ENCODE assay signal across 9 cellular contexts in genomic region chr13:43786472-43786765, GRCh38. TPM values are rescaled to one million over a fixed set of nuclear protein-coding genes. Genes with fewer than 3 reads are reported as not detected.
A peak's percentile ranks its signal among the peaks of the same experiment; 100 is the strongest.
DNase-seq lines count a peak whose midpoint lies in the region; ATAC-seq and TF ChIP-seq lines count a peak whose summit lies in the region.
"Had no signal": no experiment of that assay in that cellular context is flagged by ENCODE, and none has a peak within 500 bp of the region (broad histone marks: within the 10 kb centered on the region; RNA-seq: fewer than 3 reads in every experiment).

No MANE protein-coding gene starts in this region.

- H3K4me3 ChIP-seq in ACC112 (ENCODE audit: low read depth, low read length) (peak overlapping the region; percentile 80), HL-60 (replicated peaks; ENCODE audit: insufficient read depth, low read length) (peak overlapping the region; percentile 50), colonic mucosa (peak overlapping the region; percentile 50)

- H3K4me1 ChIP-seq in ACC112 (ENCODE audit: control insufficient read depth, insufficient read depth, low read length, unreplicated experiment) (peaks cover 20% of the 10 kb centered on the region), colonic mucosa (peaks cover 3% of the 10 kb centered on the region)

- H3K27me3 Mint-ChIP-seq in natural killer cell (ENCODE audit: low read depth in 2 of 2): peaks cover 25 to 38% of the 10 kb centered on the region in 2 donors

- TF ChIP-seq CTCF in HL-60 (IDR thresholded peaks at IDR 0.05; ENCODE audit: insufficient read depth, low read length): no peak
- TF ChIP-seq CTCF in colonic mucosa (IDR thresholded peaks at IDR 0.05): no peak
- no peak for TF ChIP-seq CTCF in natural killer cell (IDR thresholded peaks at IDR 0.05)

- no peaks in the 10 kb centered on the region for H3K79me2 ChIP-seq in ACC112 (ENCODE audit: control insufficient read depth, insufficient read depth, low read length, unreplicated experiment)

- H3K9ac ChIP-seq in colonic mucosa (ENCODE audit: low read depth in 2 of 2, low read length in 2 of 2): peak overlapping the region in 1 of 2 donors; percentile 19

- H3K4me3 Mint-ChIP-seq in natural killer cell: peak overlapping the region; percentile 50

- H3K36me3 ChIP-seq in ACC112 (ENCODE audit: insufficient read depth, low read length): no peaks in the 10 kb centered on the region
- H3K36me3 ChIP-seq in colonic mucosa: no peaks in the 10 kb centered on the region

- no peaks in the 10 kb centered on the region for H3K36me3 Mint-ChIP-seq in natural killer cell

- H3K4me1 Mint-ChIP-seq in natural killer cell: peaks cover 0 to 5% of the 10 kb centered on the region in 2 donors

- intact Hi-C loops in colonic mucosa (cut with DNase I): no loop called here
- intact Hi-C loops in natural killer cell (cut with micrococcal nuclease): no loop called here

- H3K9me3 Mint-ChIP-seq in natural killer cell: no peaks in the 10 kb centered on the region
- H3K9me3 Mint-ChIP-seq: activated T-helper 2 cell treated with anti-CD3 and anti-CD28 coated beads, Interferon-gamma antibody, Interleukin-2, Interleukin-4, amounts not matched to agents 10 μg/mL and 5 μg/mL and 100 μg/mL, durations not matched to agents 14 hours and 24 hours and 36 hours had no signal

- H3K27me3 ChIP-seq in ACC112 (ENCODE audit: insufficient read depth, low read length) (no peaks in the 10 kb centered on the region), HL-60 (ENCODE audit: insufficient read depth, poor library complexity, severe bottlenecking) (peaks cover 58% of the 10 kb centered on the region), colonic mucosa (peaks cover 9% of the 10 kb centered on the region)

- H3K27ac ChIP-seq in ACC112 (ENCODE audit: low read depth, low read length) (no peak overlapping the region), HL-60 (replicated peaks) (no peak overlapping the region), colonic mucosa (peak overlapping the region; percentile 66)

- no peaks in the 10 kb centered on the region for H3K9me3 ChIP-seq in colonic mucosa

- peak in 1 of 3 donors; percentile 13 for ATAC-seq in natural killer cell
- no peak for ATAC-seq in HG02970 (IDR thresholded peaks at IDR 0.05; ENCODE audit: low FRiP score, unreplicated experiment)

- no peak overlapping the region for H3K27ac Mint-ChIP-seq in natural killer cell
- H3K27ac Mint-ChIP-seq: activated T-helper 2 cell treated with anti-CD3 and anti-CD28 coated beads, Interferon-gamma antibody, Interleukin-2, Interleukin-4, amounts not matched to agents 10 μg/mL and 5 μg/mL and 100 μg/mL, durations not matched to agents 14 hours and 24 hours and 36 hours had no signal

- DNase-seq in HL-60 (ENCODE audit: low read depth in 1 of 2, low spot score in 1 of 2) (no peak), colonic mucosa (peak; percentile 17), natural killer cell (no peak), GM19240 (ENCODE audit: insufficient read length, low spot score) (no peak), GF-D8 (lab: John Stamatoyannopoulos, UW) (no peak)
- no peak for DNase-seq in activated effector memory CD4-positive, alpha-beta T cell treated with anti-CD3 and anti-CD28 coated beads, Interleukin-2, amount 50 U/mL, for 16 hours

- H2AFZ ChIP-seq in ACC112 (ENCODE audit: low read length, unreplicated experiment): peak overlapping the region; percentile 46

RNA-seq across cellular contexts. Expression of gene ENOX1, which starts 0.4 kb away (rescaled TPM):
- total RNA-seq in colonic mucosa (1 to 10 TPM in 1 of 2 donors, under 1 TPM in 1; 0.22 to 1.4 TPM), natural killer cell (not detected)
